Comparison of ENCODE assay signal across 20 cellular contexts in genomic region chr10:130875897-130876472, GRCh38.
"Had no signal": no experiment of that assay in that cellular context is flagged by ENCODE, and none has a peak within 500 bp of the region (broad histone marks: within the 10 kb centered on the region; RNA-seq: fewer than 3 reads in every experiment).

No MANE protein-coding gene starts in this region.

- H3K4me1 ChIP-seq: SJSA1 had no signal

- DNase-seq: Karpas-422, KG1, MG63, NCI-H1092, NCI-H1105 treated with DMSO at 0.1 percent for 48 hours, NCI-H1417 treated with DMSO at 0.1 percent for 48 hours, NCI-H187, NCI-H2029, NCI-H2081 treated with DMSO at 0.1 percent for 48 hours, NCI-H2171 treated with DMSO at 0.1 percent for 48 hours, NCI-H446, NCI-H510A, NCI-H524 treated with DMSO at 0.1 percent for 48 hours, NCI-H69, NCI-H774, Right ventricle myocardium superior, RPMI8226, SIG-M5 had no signal

- H3K36me3 ChIP-seq: MG63, SJSA1 had no signal

- H3K27me3 ChIP-seq: MG63, SJSA1 had no signal

- H3K9me3 ChIP-seq: MG63 had no signal

- H3K27ac ChIP-seq: SJSA1, SK-N-MC had no signal

- H3K4me3 ChIP-seq: MG63, SJSA1, SK-N-MC had no signal
